ENCODE assay signal across 18 cellular contexts in the genomic region with DNA sequence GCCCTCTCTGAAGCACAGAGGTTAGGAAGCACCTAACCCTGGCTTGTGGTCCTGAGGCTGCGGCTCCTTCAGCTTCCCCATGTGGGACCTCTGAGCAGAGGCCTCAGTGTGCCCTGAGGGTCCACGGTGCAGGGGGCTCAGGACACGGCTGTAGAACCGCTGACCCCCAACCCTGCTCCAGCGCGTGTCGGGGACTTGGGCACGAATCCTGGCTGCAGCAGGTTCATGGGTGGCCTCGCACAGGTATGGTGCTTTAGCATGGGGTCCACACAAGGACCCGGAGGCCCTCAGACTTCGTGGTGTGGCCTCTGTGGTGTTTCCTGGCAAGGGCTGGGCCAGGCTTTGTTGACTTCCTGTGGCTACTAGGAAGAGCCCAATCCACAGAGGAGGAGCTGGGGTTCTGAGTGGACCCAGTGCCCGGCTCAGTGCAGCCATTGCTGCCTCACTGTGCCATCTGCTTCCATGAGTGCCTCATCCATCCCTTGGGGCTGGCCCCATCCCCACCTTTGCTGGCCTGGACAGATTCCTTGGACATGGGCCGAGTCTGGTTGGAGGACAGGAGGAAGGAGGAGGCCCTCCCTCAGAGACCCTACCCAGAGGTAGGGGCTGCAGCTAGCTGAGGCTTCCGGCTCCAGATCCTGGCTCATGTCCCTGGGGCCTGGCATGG. TPM values are rescaled to one million over a fixed set of nuclear protein-coding genes. Genes with fewer than 3 reads are reported as not detected.
DNase-seq lines count a peak whose midpoint lies in the region; ATAC-seq, FAIRE-seq and TF ChIP-seq lines count a peak whose summit lies in the region.
"Had no signal": no experiment of that assay in that cellular context is flagged by ENCODE, and none has a peak within 500 bp of the region (broad histone marks: within the 10 kb centered on the region; RNA-seq: fewer than 3 reads in every experiment).

No MANE protein-coding gene starts in this region.

- H2AFZ ChIP-seq in HCT116 (ENCODE audit: low read depth, low read length, poor library complexity, severe bottlenecking) = no peak overlapping the region

- H3K27me3 ChIP-seq in HCT116 (ENCODE audit: insufficient read depth, low read length) = no peaks in the 10 kb centered on the region
- H3K27me3 ChIP-seq in small intestine (ENCODE audit: control insufficient read depth in 2 of 2, insufficient read depth in 2 of 2, low read length in 2 of 2) = no peaks in the 10 kb centered on the region
- H3K27me3 ChIP-seq: MG63 had no signal

- no peaks in the 10 kb centered on the region for H4K20me1 ChIP-seq in HCT116 (ENCODE audit: insufficient read depth)

- no peak overlapping the region for H3K4me3 ChIP-seq in HCT116 (replicated peaks in 1 of 2; ENCODE audit: low read depth in 1 of 2, low read length in 2 of 2)
- no peak overlapping the region for H3K4me3 ChIP-seq in small intestine (ENCODE audit: low read depth in 1 of 2, low read length in 2 of 2)
- H3K4me3 ChIP-seq: MG63, skin epidermis had no signal

- no peak for DNase-seq in HCT116 (ENCODE audit: low read depth, low spot score)
- DNase-seq in left colon = no peak
- DNase-seq in small intestine = no peak
- DNase-seq: activated CD4-positive, alpha-beta T cell treated with anti-CD3 and anti-CD28 coated beads, Interleukin-2, amount 50 U/mL, for 4 hours; activated T-cell treated with anti-CD3 and anti-CD28 coated beads, Interleukin-2, amount 50 U/mL, for 48 hours; AML-193; aorta; HFFc6; hippocampal formation; MG63; NCI-H1930; NCI-H524 treated with DMSO at 0.1 percent for 48 hours had no signal

- intact Hi-C loops in HCT116 (cut with micrococcal nuclease) = no loop called here
- intact Hi-C loops in left colon (cut with DNase I, micrococcal nuclease) = no loop called here

- H3K4me2 ChIP-seq in HCT116 (ENCODE audit: low read length) = no peak overlapping the region

- POLR2A ChIA-PET in HCT116 (lab: Charles Lee) = no interaction called here

- no peak overlapping the region; the same call in 1 of the 2 replicates for H3K27ac ChIP-seq in HCT116 (ENCODE audit: low read depth, low read length)
- peak overlapping the region; percentile 8 for H3K27ac ChIP-seq in angular gyrus (ENCODE audit: low read depth, low read length)
- peak overlapping the region; percentile 65 to 69 for H3K27ac ChIP-seq in small intestine (ENCODE audit: low read depth in 1 of 2, low read length in 1 of 2)

- no TSS peak for BruUV-seq in HCT116 (replicated peaks; lab: Mats Ljungman, UMichigan)

- peaks cover 35% of the 10 kb centered on the region for H3K79me2 ChIP-seq in HCT116 (ENCODE audit: insufficient read depth, low read length)

- TF ChIP-seq POLR2A in HCT116 (IDR thresholded peaks at IDR 0.05; ENCODE audit: borderline replicate concordance, extremely low read depth, insufficient read depth, insufficient read length) = no peak

- no peak for TF ChIP-seq CTCF in HCT116 (IDR thresholded peaks at IDR 0.05 in 2 of 3, conservative IDR thresholded peaks at IDR 0.05 in 1 of 3; ENCODE audit: borderline replicate concordance in 1 of 3, insufficient read depth in 1 of 3, low read depth in 2 of 3, low read length in 2 of 3)

- H3K9me3 ChIP-seq in HCT116 (ENCODE audit: control insufficient read depth in 1 of 2, insufficient read depth in 1 of 2, low read depth in 1 of 2, low read length in 2 of 2) (no peaks in the 10 kb centered on the region), small intestine (ENCODE audit: control insufficient read depth, low read depth) (no peaks in the 10 kb centered on the region)
- H3K9me3 ChIP-seq: MG63 had no signal

- peak; percentile 30 for ATAC-seq in HCT116
- ATAC-seq in left colon = peak; percentile 21
- ATAC-seq in HG02840 (IDR thresholded peaks at IDR 0.05; ENCODE audit: low FRiP score, unreplicated experiment) = no peak
- no peak for ATAC-seq in GM18858 (IDR thresholded peaks at IDR 0.05; ENCODE audit: unreplicated experiment)
- ATAC-seq in HG02610 (IDR thresholded peaks at IDR 0.05; ENCODE audit: unreplicated experiment) = no peak
- ATAC-seq in HG02938 (IDR thresholded peaks at IDR 0.05; ENCODE audit: unreplicated experiment) = no peak

- CTCF ChIA-PET in HCT116 (lab: Charles Lee) = no interaction called here

- no peaks in the 10 kb centered on the region for H3K9me2 ChIP-seq in HCT116 (ENCODE audit: insufficient read depth)

- RAD21 ChIA-PET in HCT116 (lab: Charles Lee; ENCODE audit: low non-redundant PET in 1 of 2, low total read pairs in 2 of 2, uncharacterized antibody in 2 of 2, unreplicated experiment in 2 of 2) = no interaction called here

- H3K36me3 ChIP-seq in HCT116 (ENCODE audit: control insufficient read depth in 1 of 2, insufficient read depth in 2 of 2, low read length in 2 of 2) (peaks cover 0 to 25% of the 10 kb centered on the region in 2 experiments; a peak in 2 of 4 replicates), small intestine (ENCODE audit: control insufficient read depth in 2 of 2, insufficient read depth in 2 of 2, low read length in 2 of 2) (peaks cover 2 to 10% of the 10 kb centered on the region in 2 donors)
- H3K36me3 ChIP-seq: MG63 had no signal

- no peaks in the 10 kb centered on the region for H3K4me1 ChIP-seq in HCT116 (ENCODE audit: control insufficient read depth in 1 of 2, insufficient read depth in 2 of 2, low read length in 2 of 2)
- H3K4me1 ChIP-seq in small intestine (ENCODE audit: control insufficient read depth in 2 of 2, insufficient read depth in 1 of 2, low read depth in 1 of 2, low read length in 1 of 2) = no peaks in the 10 kb centered on the region

- TF ChIP-seq RAD21 in HCT116 (IDR thresholded peaks at IDR 0.05; ENCODE audit: low read depth) = no peak

- H3K9ac ChIP-seq in HCT116 (ENCODE audit: low read length) = no peak overlapping the region

- WGBS in small intestine, 3 donors = 74 to 83% (median 78%) methylated on average over 13 to 14 of the region's 14 CpGs

- no peak for FAIRE-seq in small intestine (lab: Jason Lieb, UNC)

TF ChIP-seq in HCT116, 20 proteins besides CTCF, POLR2A, EP300 and RAD21:
- TF ChIP-seq POLR2AphosphoS5 (IDR thresholded peaks at IDR 0.05; ENCODE audit: low read depth, low read length) (peak; percentile 17), CEBPB (IDR thresholded peaks at IDR 0.05; ENCODE audit: low read depth) (no peak)
TF ChIP-seq in HCT116: peak in this region for 1.

RNA-seq across cellular contexts. Expression of a gene that starts 24.5 kb away (rescaled TPM):
- 49.5 TPM for total RNA-seq in HCT116 (2021; ENCODE audit: unreplicated experiment)
- polyA plus RNA-seq in HCT116 (2012) = 22.4 and 32.2 TPM in 2 replicates
- total RNA-seq in left colon = 100 to 1,000 TPM; 110 to 124 TPM
- 10 to 100 TPM; 14.3 to 27.0 (median 16.8) TPM for polyA plus RNA-seq in small intestine

RNA-seq across cellular contexts. Expression of a gene that starts 34.7 kb away (rescaled TPM):
- total RNA-seq in HCT116 (2021; ENCODE audit: unreplicated experiment) (28.4 TPM), left colon (10 to 100 TPM; 25.1 to 27.7 TPM)
- 15.6 and 19.9 TPM in 2 replicates for polyA plus RNA-seq in HCT116 (2012)
- polyA plus RNA-seq in small intestine = 10 to 100 TPM; 10.8 to 14.8 (median 11.4) TPM

RNA-seq across cellular contexts. Expression of a gene that starts 56.9 kb away (rescaled TPM):
- total RNA-seq in HCT116 (2021; ENCODE audit: unreplicated experiment) (3,796 TPM), left colon (1,000 to 10,000 TPM; 1,955 to 2,053 TPM)
- polyA plus RNA-seq in HCT116 (2012) = 3,320 and 3,735 TPM in 2 replicates
- polyA plus RNA-seq in small intestine = 1,000 to 10,000 TPM in 2 of 3 donors, 100 to 1,000 TPM in 1; 962 to 2,089 (median 1,343) TPM

Comparison
In these comparisons a context has a peak if more than half of its experiments do, and no peak if none do; other contexts are left out.
1. ATAC-seq: peak in HCT116 (single experiment) and left colon (single experiment); none in HG02840 (single experiment), GM18858 (single experiment), HG02610 (single experiment) and HG02938 (single experiment).